In genomic region chr3:194141415-194142155, GRCh38 we compare ENCODE assay signal across 1 cellular context.
TF ChIP-seq lines count a peak whose summit lies in the region.

No MANE protein-coding gene starts in this region.

TF ChIP-seq in HepG2, 621 proteins besides CTCF, POLR2A, EP300 and RAD21 (continued from another document and continues in another):
- TF ChIP-seq ZNF574 (CRISPR knock-in tag; IDR thresholded peaks at IDR 0.05) (peak; percentile 64), SP1 (IDR thresholded peaks at IDR 0.05) (no peak), SP1 (CRISPR knock-in tag; IDR thresholded peaks at IDR 0.05) (peak; percentile 37; the same call in 1 of the 2 replicates), THAP8 (CRISPR knock-in tag; IDR thresholded peaks at IDR 0.05; ENCODE audit: borderline replicate concordance) (no peak), ZNF350 (CRISPR knock-in tag; IDR thresholded peaks at IDR 0.05; ENCODE audit: borderline replicate concordance, low read depth) (peak; percentile 45; the same call in 1 of the 2 replicates), PHB2 (IDR thresholded peaks at IDR 0.05; ENCODE audit: partially characterized antibody) (no peak), ZNF557 (CRISPR knock-in tag; IDR thresholded peaks at IDR 0.05) (no peak), ZNF713 (CRISPR knock-in tag; IDR thresholded peaks at IDR 0.05) (no peak), RXRB (CRISPR knock-in tag; IDR thresholded peaks at IDR 0.05; ENCODE audit: borderline replicate concordance) (peak; percentile 34; the same call in 1 of the 2 replicates), NFRKB (IDR thresholded peaks at IDR 0.05) (no peak), ISX (CRISPR knock-in tag; conservative IDR thresholded peaks at IDR 0.05) (no peak), FOXJ3 (CRISPR knock-in tag; IDR thresholded peaks at IDR 0.05; ENCODE audit: borderline replicate concordance) (no peak), NCOA2 (CRISPR knock-in tag; IDR thresholded peaks at IDR 0.05) (no peak; the same call in 1 of the 2 replicates), FOXK2 (IDR thresholded peaks at IDR 0.05) (no peak), ZNF605 (CRISPR knock-in tag; IDR thresholded peaks at IDR 0.05) (peak; percentile 50; the same call in 1 of the 2 replicates), ZBTB42 (CRISPR knock-in tag; IDR thresholded peaks at IDR 0.05) (no peak), KLF16 (CRISPR knock-in tag; IDR thresholded peaks at IDR 0.05) (peak in 1 of 2 experiments; percentile 29; a peak in 1 of 4 replicates), KDM2A (CRISPR knock-in tag; IDR thresholded peaks at IDR 0.05; ENCODE audit: borderline replicate concordance, low read depth) (peak; percentile 72; the same call in 1 of the 2 replicates), YY1 (IDR thresholded peaks at IDR 0.05; ENCODE audit: insufficient read depth, insufficient replicate concordance, low read depth, low read length) (peak; percentile 67), ZNF776 (CRISPR knock-in tag; IDR thresholded peaks at IDR 0.05) (no peak), HIC2 (CRISPR knock-in tag; IDR thresholded peaks at IDR 0.05; ENCODE audit: low read depth) (peak; percentile 85), WIZ (CRISPR knock-in tag; IDR thresholded peaks at IDR 0.05) (peak; percentile 23; the same call in 1 of the 2 replicates), TEAD3 (CRISPR knock-in tag; optimal IDR thresholded peaks at IDR 0.05; ENCODE audit: borderline replicate concordance) (no peak), SMC3 (IDR thresholded peaks at IDR 0.05; ENCODE audit: low read length) (no peak), JUN (CRISPR knock-in tag; IDR thresholded peaks at IDR 0.05) (no peak), SP5 (CRISPR knock-in tag; IDR thresholded peaks at IDR 0.05; ENCODE audit: borderline replicate concordance, low read depth) (peak; percentile 35; the same call in 1 of the 2 replicates), NKX3-1 (CRISPR knock-in tag; IDR thresholded peaks at IDR 0.05) (peak; percentile 92), THYN1 (CRISPR knock-in tag; IDR thresholded peaks at IDR 0.05; ENCODE audit: borderline replicate concordance, low read depth) (no peak), AKNA (CRISPR knock-in tag; IDR thresholded peaks at IDR 0.05; ENCODE audit: borderline replicate concordance) (no peak), PAWR (CRISPR knock-in tag; IDR thresholded peaks at IDR 0.05; ENCODE audit: borderline replicate concordance) (no peak), ZNF326 (CRISPR knock-in tag; IDR thresholded peaks at IDR 0.05; ENCODE audit: borderline replicate concordance) (no peak)
- TF ChIP-seq, protein P1, sequence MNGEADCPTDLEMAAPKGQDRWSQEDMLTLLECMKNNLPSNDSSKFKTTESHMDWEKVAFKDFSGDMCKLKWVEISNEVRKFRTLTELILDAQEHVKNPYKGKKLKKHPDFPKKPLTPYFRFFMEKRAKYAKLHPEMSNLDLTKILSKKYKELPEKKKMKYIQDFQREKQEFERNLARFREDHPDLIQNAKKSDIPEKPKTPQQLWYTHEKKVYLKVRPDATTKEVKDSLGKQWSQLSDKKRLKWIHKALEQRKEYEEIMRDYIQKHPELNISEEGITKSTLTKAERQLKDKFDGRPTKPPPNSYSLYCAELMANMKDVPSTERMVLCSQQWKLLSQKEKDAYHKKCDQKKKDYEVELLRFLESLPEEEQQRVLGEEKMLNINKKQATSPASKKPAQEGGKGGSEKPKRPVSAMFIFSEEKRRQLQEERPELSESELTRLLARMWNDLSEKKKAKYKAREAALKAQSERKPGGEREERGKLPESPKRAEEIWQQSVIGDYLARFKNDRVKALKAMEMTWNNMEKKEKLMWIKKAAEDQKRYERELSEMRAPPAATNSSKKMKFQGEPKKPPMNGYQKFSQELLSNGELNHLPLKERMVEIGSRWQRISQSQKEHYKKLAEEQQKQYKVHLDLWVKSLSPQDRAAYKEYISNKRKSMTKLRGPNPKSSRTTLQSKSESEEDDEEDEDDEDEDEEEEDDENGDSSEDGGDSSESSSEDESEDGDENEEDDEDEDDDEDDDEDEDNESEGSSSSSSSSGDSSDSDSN (CRISPR knock-in tag; IDR thresholded peaks at IDR 0.05) = peak; percentile 88
- TF ChIP-seq, protein P2, sequence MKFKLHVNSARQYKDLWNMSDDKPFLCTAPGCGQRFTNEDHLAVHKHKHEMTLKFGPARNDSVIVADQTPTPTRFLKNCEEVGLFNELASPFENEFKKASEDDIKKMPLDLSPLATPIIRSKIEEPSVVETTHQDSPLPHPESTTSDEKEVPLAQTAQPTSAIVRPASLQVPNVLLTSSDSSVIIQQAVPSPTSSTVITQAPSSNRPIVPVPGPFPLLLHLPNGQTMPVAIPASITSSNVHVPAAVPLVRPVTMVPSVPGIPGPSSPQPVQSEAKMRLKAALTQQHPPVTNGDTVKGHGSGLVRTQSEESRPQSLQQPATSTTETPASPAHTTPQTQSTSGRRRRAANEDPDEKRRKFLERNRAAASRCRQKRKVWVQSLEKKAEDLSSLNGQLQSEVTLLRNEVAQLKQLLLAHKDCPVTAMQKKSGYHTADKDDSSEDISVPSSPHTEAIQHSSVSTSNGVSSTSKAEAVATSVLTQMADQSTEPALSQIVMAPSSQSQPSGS (CRISPR knock-in tag; IDR thresholded peaks at IDR 0.05) = no peak
- TF ChIP-seq, protein P3, sequence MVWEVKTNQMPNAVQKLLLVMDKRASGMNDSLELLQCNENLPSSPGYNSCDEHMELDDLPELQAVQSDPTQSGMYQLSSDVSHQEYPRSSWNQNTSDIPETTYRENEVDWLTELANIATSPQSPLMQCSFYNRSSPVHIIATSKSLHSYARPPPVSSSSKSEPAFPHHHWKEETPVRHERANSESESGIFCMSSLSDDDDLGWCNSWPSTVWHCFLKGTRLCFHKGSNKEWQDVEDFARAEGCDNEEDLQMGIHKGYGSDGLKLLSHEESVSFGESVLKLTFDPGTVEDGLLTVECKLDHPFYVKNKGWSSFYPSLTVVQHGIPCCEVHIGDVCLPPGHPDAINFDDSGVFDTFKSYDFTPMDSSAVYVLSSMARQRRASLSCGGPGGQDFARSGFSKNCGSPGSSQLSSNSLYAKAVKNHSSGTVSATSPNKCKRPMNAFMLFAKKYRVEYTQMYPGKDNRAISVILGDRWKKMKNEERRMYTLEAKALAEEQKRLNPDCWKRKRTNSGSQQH (CRISPR knock-in tag; IDR thresholded peaks at IDR 0.05; ENCODE audit: low read depth) = peak; percentile 74; the same call in 1 of the 2 replicates
- TF ChIP-seq, protein P4, sequence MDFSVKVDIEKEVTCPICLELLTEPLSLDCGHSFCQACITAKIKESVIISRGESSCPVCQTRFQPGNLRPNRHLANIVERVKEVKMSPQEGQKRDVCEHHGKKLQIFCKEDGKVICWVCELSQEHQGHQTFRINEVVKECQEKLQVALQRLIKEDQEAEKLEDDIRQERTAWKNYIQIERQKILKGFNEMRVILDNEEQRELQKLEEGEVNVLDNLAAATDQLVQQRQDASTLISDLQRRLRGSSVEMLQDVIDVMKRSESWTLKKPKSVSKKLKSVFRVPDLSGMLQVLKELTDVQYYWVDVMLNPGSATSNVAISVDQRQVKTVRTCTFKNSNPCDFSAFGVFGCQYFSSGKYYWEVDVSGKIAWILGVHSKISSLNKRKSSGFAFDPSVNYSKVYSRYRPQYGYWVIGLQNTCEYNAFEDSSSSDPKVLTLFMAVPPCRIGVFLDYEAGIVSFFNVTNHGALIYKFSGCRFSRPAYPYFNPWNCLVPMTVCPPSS (IDR thresholded peaks at IDR 0.05) = no peak
- TF ChIP-seq, protein P5, sequence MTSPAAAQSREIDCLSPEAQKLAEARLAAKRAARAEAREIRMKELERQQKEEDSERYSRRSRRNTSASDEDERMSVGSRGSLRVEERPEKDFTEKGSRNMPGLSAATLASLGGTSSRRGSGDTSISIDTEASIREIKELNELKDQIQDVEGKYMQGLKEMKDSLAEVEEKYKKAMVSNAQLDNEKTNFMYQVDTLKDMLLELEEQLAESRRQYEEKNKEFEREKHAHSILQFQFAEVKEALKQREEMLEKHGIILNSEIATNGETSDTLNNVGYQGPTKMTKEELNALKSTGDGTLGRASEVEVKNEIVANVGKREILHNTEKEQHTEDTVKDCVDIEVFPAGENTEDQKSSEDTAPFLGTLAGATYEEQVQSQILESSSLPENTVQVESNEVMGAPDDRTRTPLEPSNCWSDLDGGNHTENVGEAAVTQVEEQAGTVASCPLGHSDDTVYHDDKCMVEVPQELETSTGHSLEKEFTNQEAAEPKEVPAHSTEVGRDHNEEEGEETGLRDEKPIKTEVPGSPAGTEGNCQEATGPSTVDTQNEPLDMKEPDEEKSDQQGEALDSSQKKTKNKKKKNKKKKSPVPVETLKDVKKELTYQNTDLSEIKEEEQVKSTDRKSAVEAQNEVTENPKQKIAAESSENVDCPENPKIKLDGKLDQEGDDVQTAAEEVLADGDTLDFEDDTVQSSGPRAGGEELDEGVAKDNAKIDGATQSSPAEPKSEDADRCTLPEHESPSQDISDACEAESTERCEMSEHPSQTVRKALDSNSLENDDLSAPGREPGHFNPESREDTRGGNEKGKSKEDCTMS (CRISPR knock-in tag; conservative IDR thresholded peaks at IDR 0.05) = no peak
